18 cellular contexts compared by ENCODE assay signal in the genomic region with DNA sequence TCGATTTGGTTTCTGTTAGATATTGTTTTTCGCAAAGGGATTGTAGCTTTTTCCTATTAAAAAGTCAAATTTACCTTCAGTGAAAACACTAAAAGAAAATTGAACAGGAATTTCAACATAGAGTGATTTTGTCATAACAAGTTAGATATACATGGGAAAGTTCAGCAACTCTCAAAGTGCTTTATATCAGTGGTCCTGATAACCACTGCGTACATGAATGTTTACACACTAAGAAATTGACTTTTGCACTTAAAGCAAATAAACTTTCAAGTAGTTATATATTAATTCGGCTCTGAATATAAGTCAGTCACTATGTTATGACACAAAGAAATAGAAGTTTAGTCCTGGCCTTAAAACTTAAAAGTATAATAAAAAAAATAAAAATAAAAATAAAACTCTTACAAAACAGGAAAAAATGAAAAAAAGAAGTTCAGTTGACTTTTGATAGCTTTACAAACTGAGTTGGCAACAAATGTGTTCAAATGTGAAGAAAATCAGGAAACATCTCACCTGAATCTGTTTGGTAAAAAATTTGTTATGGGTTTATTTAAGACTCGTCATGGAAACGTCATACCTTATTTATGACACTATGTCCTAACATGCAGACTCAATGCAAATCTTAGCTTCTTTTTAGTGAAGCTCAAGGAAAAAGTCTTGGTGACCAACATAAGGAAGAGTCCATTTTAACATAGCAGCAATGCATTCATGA.
DNase-seq lines count a peak whose midpoint lies in the region; ATAC-seq, FAIRE-seq and TF ChIP-seq lines count a peak whose summit lies in the region.
"Had no signal": no experiment of that assay in that cellular context is flagged by ENCODE, and none has a peak within 500 bp of the region (broad histone marks: within the 10 kb centered on the region; RNA-seq: fewer than 3 reads in every experiment).

No MANE protein-coding gene starts in this region.

- no peaks in the 10 kb centered on the region for H3K9me1 ChIP-seq in K562 (ENCODE audit: control insufficient read depth, insufficient read depth, low read length)

- no peak overlapping the region for H4K91ac ChIP-seq in H9 (ENCODE audit: insufficient read length, low read depth, low read length)

- TF ChIP-seq EP300 in K562 (IDR thresholded peaks at IDR 0.05; ENCODE audit: low read length) = no peak
- TF ChIP-seq EP300 in ovary (IDR thresholded peaks at IDR 0.05) = no peak

- TF ChIP-seq POLR2A in K562 (conservative IDR thresholded peaks at IDR 0.05) (no peak), ovary (IDR thresholded peaks at IDR 0.05) (no peak)

- DNase-seq in H9 = no peak
- DNase-seq in K562 (ENCODE audit: extremely low read depth in 1 of 4, low spot score in 3 of 4) = no peak
- DNase-seq in pancreas = no peak
- DNase-seq in left lung = no peak
- no peak for DNase-seq in NCI-H1105 (lab: John Stamatoyannopoulos, UW)
- no peak for DNase-seq in ovary
- DNase-seq: activated T-cell treated with anti-CD3 and anti-CD28 coated beads, Interleukin-2, amount 50 U/mL, for 4 hours; natural killer cell; NCI-H2081; NCI-H524 treated with DMSO at 0.1 percent for 48 hours; testis had no signal

- no peak overlapping the region for H3K23ac ChIP-seq in H9 (ENCODE audit: insufficient read length, low read depth, low read length)

- no peak overlapping the region for H3K14ac ChIP-seq in H9 (ENCODE audit: insufficient read depth, low read length)

- TF ChIP-seq CTCF in H9 (conservative IDR thresholded peaks at IDR 0.05) = no peak
- TF ChIP-seq CTCF in K562 (IDR thresholded peaks at IDR 0.05 in 2 of 3, conservative IDR thresholded peaks at IDR 0.05 in 1 of 3; ENCODE audit: insufficient read depth in 2 of 3, low read depth in 1 of 3, low read length in 3 of 3) = no peak
- TF ChIP-seq CTCF in pancreas (IDR thresholded peaks at IDR 0.05) = no peak
- no peak for TF ChIP-seq CTCF in left lung (IDR thresholded peaks at IDR 0.05)
- TF ChIP-seq CTCF in ovary (IDR thresholded peaks at IDR 0.05) = no peak

- H3K4me3 Mint-ChIP-seq in H9 = peak overlapping the region in 1 of 2 experiments; percentile 41; a peak in 3 of 5 replicates
- H3K4me3 Mint-ChIP-seq: activated naive CD4-positive, alpha-beta T cell treated with anti-CD3 and anti-CD28 coated beads, Interleukin-2, amount 50 U/mL, for 24 hours; activated T-cell treated with anti-CD3 and anti-CD28 coated beads, Interleukin-2, amount 50 U/mL, for 4 hours; B cell; natural killer cell had no signal

- H2BK5ac ChIP-seq in H9 (ENCODE audit: insufficient read length, low read length) = no peak overlapping the region

- no peaks in the 10 kb centered on the region for H3K36me3 Mint-ChIP-seq in H9 (ENCODE audit: insufficient read depth in 1 of 3, low read depth in 3 of 3)
- H3K36me3 Mint-ChIP-seq: activated naive CD4-positive, alpha-beta T cell treated with anti-CD3 and anti-CD28 coated beads, Interleukin-2, amount 50 U/mL, for 24 hours; natural killer cell had no signal

- H3K27me3 Mint-ChIP-seq in H9 (ENCODE audit: low read depth) = no peaks in the 10 kb centered on the region; the same call in 1 of the 2 replicates
- H3K27me3 Mint-ChIP-seq: activated naive CD4-positive, alpha-beta T cell treated with anti-CD3 and anti-CD28 coated beads, Interleukin-2, amount 50 U/mL, for 24 hours had no signal

- H2AK5ac ChIP-seq in H9 (ENCODE audit: insufficient read length, low read length) = no peak overlapping the region

- peaks cover 2% of the 10 kb centered on the region; the same call in 1 of the 2 replicates for H3K4me1 ChIP-seq in H9 (ENCODE audit: insufficient read depth, low read length)
- no peaks in the 10 kb centered on the region for H3K4me1 ChIP-seq in K562 (replicated peaks in 1 of 2; ENCODE audit: control insufficient read depth in 2 of 2, insufficient read depth in 2 of 2, low read length in 2 of 2)
- peaks cover 37% of the 10 kb centered on the region; the same call in 1 of the 2 replicates for H3K4me1 ChIP-seq in iPS-20b (ENCODE audit: insufficient read depth, low read length)
- peaks cover 7 to 26% (median 14%) of the 10 kb centered on the region in 3 donors for H3K4me1 ChIP-seq in pancreas
- peaks cover 0 to 9% of the 10 kb centered on the region in 2 donors for H3K4me1 ChIP-seq in left lung
- H3K4me1 ChIP-seq in ovary (ENCODE audit: insufficient read depth) = no peaks in the 10 kb centered on the region
- H3K4me1 ChIP-seq: breast epithelium, testis had no signal

- ATAC-seq in K562 = no peak
- ATAC-seq in pancreas = peak; percentile 84 to 88 (median 86)
- no peak for ATAC-seq in HG02588 (IDR thresholded peaks at IDR 0.05; ENCODE audit: unreplicated experiment)
- no peak for ATAC-seq in left lung
- ATAC-seq: activated T-cell treated with anti-CD3 and anti-CD28 coated beads, Interleukin-2, amount 50 U/mL, for 4 hours; natural killer cell had no signal

- no peaks in the 10 kb centered on the region for H3K9me3 Mint-ChIP-seq in H9
- H3K9me3 Mint-ChIP-seq: activated naive CD4-positive, alpha-beta T cell treated with anti-CD3 and anti-CD28 coated beads, Interleukin-2, amount 50 U/mL, for 24 hours; activated T-cell treated with anti-CD3 and anti-CD28 coated beads, Interleukin-2, amount 50 U/mL, for 4 hours; natural killer cell had no signal

- TF ChIP-seq RAD21 in K562 (CRISPR knock-in tag; conservative IDR thresholded peaks at IDR 0.05 in 1 of 2, IDR thresholded peaks at IDR 0.05 in 1 of 2) = no peak

- H2BK12ac ChIP-seq in H9 (ENCODE audit: insufficient read length, low read depth, low read length) = no peak overlapping the region

- no peaks in the 10 kb centered on the region for H3K9me3 ChIP-seq in H9 (ENCODE audit: control insufficient read depth, low read depth, low read length)
- H3K9me3 ChIP-seq in K562 (replicated peaks; ENCODE audit: control insufficient read depth, insufficient read depth, low read depth, low read length) = no peaks in the 10 kb centered on the region
- no peaks in the 10 kb centered on the region for H3K9me3 ChIP-seq in iPS-20b (ENCODE audit: insufficient read depth, low read depth, low read length)
- no peaks in the 10 kb centered on the region for H3K9me3 ChIP-seq in pancreas
- H3K9me3 ChIP-seq in left lung = no peaks in the 10 kb centered on the region
- no peaks in the 10 kb centered on the region for H3K9me3 ChIP-seq in ovary
- H3K9me3 ChIP-seq: breast epithelium, testis had no signal

- H3K4me3 ChIP-seq in K562 (no peak overlapping the region), iPS-20b (ENCODE audit: low read length) (peak overlapping the region; percentile 19), pancreas (no peak overlapping the region), left lung (no peak overlapping the region), ovary (no peak overlapping the region)
- H3K4me3 ChIP-seq: breast epithelium, testis had no signal

- CTCF ChIA-PET in K562 (lab: Yijun Ruan, JAX; ENCODE audit: low intra/inter-chr PET ratio) = no interaction called here

- no peak overlapping the region for H4K5ac ChIP-seq in H9 (ENCODE audit: insufficient read length, low read depth, low read length)

- H3K79me1 ChIP-seq in H9 (ENCODE audit: insufficient read depth, low read depth, low read length, poor library complexity, severe bottlenecking) = no peaks in the 10 kb centered on the region

- H3K27me3 ChIP-seq in H9 (ENCODE audit: insufficient read depth, low read length) (no peaks in the 10 kb centered on the region), K562 (ENCODE audit: control insufficient read depth in 2 of 2, insufficient read depth in 2 of 2, low read length in 2 of 2) (no peaks in the 10 kb centered on the region), iPS-20b (ENCODE audit: insufficient read depth, low read length) (no peaks in the 10 kb centered on the region), pancreas (no peaks in the 10 kb centered on the region), left lung (no peaks in the 10 kb centered on the region), ovary (no peaks in the 10 kb centered on the region)
- H3K27me3 ChIP-seq: breast epithelium, testis had no signal

- H3K18ac ChIP-seq in H9 (ENCODE audit: insufficient read length, low read depth, low read length) = no peak overlapping the region

- H4K20me1 ChIP-seq in H9 (ENCODE audit: control insufficient read depth, insufficient read depth, insufficient read length) (no peaks in the 10 kb centered on the region), K562 (replicated peaks; ENCODE audit: control insufficient read depth, insufficient read depth, low read length) (no peaks in the 10 kb centered on the region)

- peak overlapping the region; percentile 29 for H3K4me2 ChIP-seq in H9 (ENCODE audit: insufficient read depth, insufficient read length, low read length)
- no peak overlapping the region for H3K4me2 ChIP-seq in K562 (ENCODE audit: insufficient read depth, low read length)

- no peaks in the 10 kb centered on the region for H3K79me2 ChIP-seq in H9 (ENCODE audit: insufficient read depth, low read length)
- H3K79me2 ChIP-seq in K562 (ENCODE audit: control insufficient read depth, insufficient read depth, low read length) = no peaks in the 10 kb centered on the region

- no peak for FAIRE-seq in K562 (lab: Jason Lieb, UNC)
- FAIRE-seq in pancreas (lab: Jason Lieb, UNC) = peak; percentile 75
- FAIRE-seq: D721Med, TTC549 had no signal

- H2AFZ ChIP-seq in H9 (ENCODE audit: low read length) (no peak overlapping the region), K562 (ENCODE audit: low read depth, low read length) (no peak overlapping the region)

- H2BK20ac ChIP-seq in H9 (ENCODE audit: low read depth, low read length, poor library complexity, severe bottlenecking) = no peak overlapping the region

- BruUV-seq in K562 (replicated peaks; lab: Mats Ljungman, UMichigan) = no TSS peak

- H3K4me1 Mint-ChIP-seq in H9 = peaks cover 59 to 66% of the 10 kb centered on the region in 2 experiments
- H3K4me1 Mint-ChIP-seq: activated naive CD4-positive, alpha-beta T cell treated with anti-CD3 and anti-CD28 coated beads, Interleukin-2, amount 50 U/mL, for 24 hours; natural killer cell had no signal

- no CpG with 5 or more reads among the region's 6 CpGs for WGBS in H9 (ENCODE audit: extremely low coverage, insufficient read length, low lambda C conversion rate)
- under 1% methylated on average over 6 of the region's 6 CpGs for WGBS in K562 (ENCODE audit: insufficient coverage, low coverage, missing lambda C conversion rate)
- WGBS in pancreas, 2 donors = 15 to 16% methylated on average over 6 of the region's 6 CpGs
- WGBS in ovary, 3 donors = 50 to 61% (median 56%) methylated on average over 6 of the region's 6 CpGs

- H3K27ac Mint-ChIP-seq in H9 = peak overlapping the region; percentile 86 to 95 (median 91)
- H3K27ac Mint-ChIP-seq: activated naive CD4-positive, alpha-beta T cell treated with anti-CD3 and anti-CD28 coated beads, Interleukin-2, amount 50 U/mL, for 24 hours; B cell; natural killer cell had no signal

- POLR2A ChIA-PET in K562 (lab: Yijun Ruan, JAX) = no interaction called here

- no peak overlapping the region for H3T11ph ChIP-seq in H9 (ENCODE audit: low read length)

- H2BK15ac ChIP-seq in H9 (ENCODE audit: low read depth, low read length) = no peak overlapping the region

- H2BK120ac ChIP-seq in H9 (ENCODE audit: low read depth, low read length, poor library complexity, severe bottlenecking) = no peak overlapping the region

- H3K27ac ChIP-seq in H9 (ENCODE audit: insufficient read length, low read depth, low read length) (peak overlapping the region; percentile 82), K562 (ENCODE audit: extremely low read depth, low read depth, low read length) (no peak overlapping the region), iPS-20b (ENCODE audit: low read length) (peak overlapping the region; percentile 87), pancreas (peak overlapping the region; percentile 13 to 71 (median 54)), left lung (no peak overlapping the region), ovary (no peak overlapping the region)
- H3K27ac ChIP-seq: breast epithelium, testis had no signal

- intact Hi-C loops in K562 (cut with micrococcal nuclease) = loop anchor here (10.0 kb wide), 1 partner anchor 1418 kb away; no protein-coding TSS in a partner anchor
- intact Hi-C loops in pancreas (cut with DNase I) = no loop called here
- intact Hi-C loops in left lung (cut with DNase I) = loop anchor here in 1 of 2 donors (10.0 kb wide), 1 partner anchor 1208 kb away; no protein-coding TSS in a partner anchor
- intact Hi-C loops in ovary (cut with DNase I) = loop anchor here in 1 of 4 donors (10.0 kb wide), 1 partner anchor 1148 kb away; no protein-coding TSS in a partner anchor

- H3K23me2 ChIP-seq in H9 (ENCODE audit: insufficient read length, low read depth, low read length, poor library complexity, severe bottlenecking) = no peaks in the 10 kb centered on the region

- H3K4ac ChIP-seq in H9 (ENCODE audit: low read depth, low read length) = no peak overlapping the region

- H3K36me3 ChIP-seq in K562 (ENCODE audit: control insufficient read depth, insufficient read depth, low read length) (no peaks in the 10 kb centered on the region), iPS-20b (ENCODE audit: insufficient read depth, low read depth, low read length) (no peaks in the 10 kb centered on the region), pancreas (no peaks in the 10 kb centered on the region), left lung (no peaks in the 10 kb centered on the region), ovary (no peaks in the 10 kb centered on the region)
- H3K36me3 ChIP-seq: breast epithelium had no signal

- H3K56ac ChIP-seq in H9 (ENCODE audit: insufficient read length, low read depth, low read length) = no peak overlapping the region

- H4K8ac ChIP-seq in H9 (replicated peaks; ENCODE audit: insufficient read length, low read depth, low read length) = no peak overlapping the region

- in situ Hi-C loops in K562 (cut with MboI) = loop anchor here (25.0 kb wide), 1 partner anchor 1201 kb away; no protein-coding TSS in a partner anchor

- H3K9ac ChIP-seq in H9 (ENCODE audit: extremely low read depth, insufficient read length, low read length) (no peak overlapping the region), K562 (ENCODE audit: insufficient read depth in 1 of 2, low read depth in 2 of 2, low read length in 2 of 2) (no peak overlapping the region), iPS-20b (ENCODE audit: low read depth, low read length) (peak overlapping the region; percentile 28; the same call in 1 of the 2 replicates)

Comparison
In these comparisons a context has a peak if more than half of its experiments do, and no peak if none do; other contexts are left out.
1. H3K27ac ChIP-seq: peak in H9 (single experiment), iPS-20b (single experiment) and pancreas (4 of 4); none in K562 (single experiment), left lung (0 of 2) and ovary (0 of 2).
2. ATAC-seq: peak in pancreas (4 of 4); none in K562 (single experiment), HG02588 (single experiment) and left lung (single experiment).